ENCODE assay signal across 10 cellular contexts in the genomic region with DNA sequence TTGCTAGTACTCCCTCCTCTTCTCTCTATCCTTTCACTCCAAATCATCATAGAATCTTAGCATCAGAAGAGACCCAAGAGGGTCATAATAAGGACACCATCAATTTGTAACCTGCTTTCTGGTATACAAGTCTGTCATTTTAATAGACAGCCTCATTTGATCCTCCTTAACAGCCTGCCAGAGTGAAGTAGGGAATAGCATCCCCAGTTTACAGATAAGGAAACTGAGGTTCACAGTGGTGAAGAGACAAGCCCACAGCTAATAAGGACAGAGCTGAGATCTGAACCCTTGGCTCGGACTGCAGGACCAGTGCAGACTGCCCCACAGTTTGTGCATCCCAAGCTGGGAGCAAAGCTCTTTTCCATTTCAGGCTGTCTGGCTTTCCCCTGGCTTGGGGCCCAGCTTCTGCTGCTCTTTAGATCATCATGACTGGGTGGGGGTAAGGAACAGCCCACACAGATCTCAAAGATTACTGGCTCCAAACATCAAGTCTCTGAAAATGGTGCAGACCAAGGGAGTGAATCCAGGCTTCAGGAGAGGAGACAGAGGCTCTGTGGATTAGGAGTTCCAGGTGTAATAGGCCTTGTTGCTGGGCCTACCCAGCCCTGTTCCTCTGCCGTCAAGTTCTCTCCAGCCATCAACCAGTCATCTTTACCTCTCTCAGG. TPM values are rescaled to one million over a fixed set of nuclear protein-coding genes. Genes with fewer than 3 reads are reported as not detected.
DNase-seq lines count a peak whose midpoint lies in the region; ATAC-seq and TF ChIP-seq lines count a peak whose summit lies in the region.
"Had no signal": no experiment of that assay in that cellular context is flagged by ENCODE, and none has a peak within 500 bp of the region (broad histone marks: within the 10 kb centered on the region; RNA-seq: fewer than 3 reads in every experiment).

No MANE protein-coding gene starts in this region.

- TF ChIP-seq CTCF in choroid plexus epithelial cell (conservative IDR thresholded peaks at IDR 0.05; ENCODE audit: low read depth, low read length) = no peak
- TF ChIP-seq CTCF in left lung (IDR thresholded peaks at IDR 0.05) = no peak
- TF ChIP-seq CTCF in transverse colon (IDR thresholded peaks at IDR 0.05) = no peak
- TF ChIP-seq CTCF in chondrocyte (IDR thresholded peaks at IDR 0.05) = no peak

- intact Hi-C loops in left lung (cut with DNase I) (no loop called here), transverse colon (cut with DNase I; ENCODE audit: low total_unique reads) (no loop called here)

- peak; percentile 5 for DNase-seq in NCI-H2196 (lab: John Stamatoyannopoulos, UW; ENCODE audit: unreplicated experiment)
- DNase-seq in NCI-H2196 treated with DMSO at 0.1 percent for 48 hours (lab: John Stamatoyannopoulos, UW; ENCODE audit: unreplicated experiment) = no peak
- DNase-seq in choroid plexus epithelial cell (ENCODE audit: low read depth) = peak; percentile 70
- peak in 1 of 2 donors; percentile 58 for DNase-seq in left lung
- DNase-seq in transverse colon = peak; percentile 43
- DNase-seq in Kasumi-1 (lab: John Stamatoyannopoulos, UW) = no peak
- no peak for DNase-seq in chondrocyte (ENCODE audit: low spot score)
- DNase-seq: glutamatergic neuron had no signal

- H3K27me3 ChIP-seq in left lung (no peaks in the 10 kb centered on the region), transverse colon (no peaks in the 10 kb centered on the region)

- no peak overlapping the region for H3K4me3 Mint-ChIP-seq in chondrocyte (ENCODE audit: unreplicated experiment)
- H3K4me3 Mint-ChIP-seq: stimulated activated effector memory CD8-positive, alpha-beta T cell treated with anti-CD3 and anti-CD28 coated beads, Interleukin-12 subunit alpha, Interleukin-12 subunit beta, amount 100 ng/mL, for 72 hours had no signal

- H3K27me3 Mint-ChIP-seq in chondrocyte (ENCODE audit: low read depth) = no peaks in the 10 kb centered on the region

- no peak for TF ChIP-seq EP300 in transverse colon (IDR thresholded peaks at IDR 0.05; ENCODE audit: low read depth)

- H3K4me1 ChIP-seq in left lung (peaks cover 0 to 10% of the 10 kb centered on the region in 2 donors), transverse colon (peaks cover 0 to 25% (median 13%) of the 10 kb centered on the region in 4 donors)

- H3K9me3 Mint-ChIP-seq in chondrocyte (ENCODE audit: low read depth) = no peaks in the 10 kb centered on the region
- H3K9me3 Mint-ChIP-seq: stimulated activated effector memory CD8-positive, alpha-beta T cell treated with anti-CD3 and anti-CD28 coated beads, Interleukin-12 subunit alpha, Interleukin-12 subunit beta, amount 100 ng/mL, for 72 hours had no signal

- H3K36me3 Mint-ChIP-seq in chondrocyte (ENCODE audit: low read depth) = no peaks in the 10 kb centered on the region
- H3K36me3 Mint-ChIP-seq: stimulated activated effector memory CD8-positive, alpha-beta T cell treated with anti-CD3 and anti-CD28 coated beads, Interleukin-12 subunit alpha, Interleukin-12 subunit beta, amount 100 ng/mL, for 72 hours had no signal

- peaks cover 12% of the 10 kb centered on the region for H3K4me1 Mint-ChIP-seq in chondrocyte (ENCODE audit: low read depth)

- WGBS in transverse colon (ENCODE audit: low coverage in 1 of 2), 2 donors = 76 to 100% methylated on average over 1 to 2 of the region's 2 CpGs

- in situ Hi-C loops in transverse colon (cut with MboI; ENCODE audit: low pct_ligation_motif_present in 1 of 4, low pct_unique_long_range_greater_than_20kb in 1 of 4, low sequenced_read_pairs in 3 of 4) = loop anchor here in 3 of 4 donors (10.0 to 25.0 kb wide), 2 partner anchors 102 to 104 kb away; no protein-coding TSS in a partner anchor

- TF ChIP-seq POLR2A in transverse colon (IDR thresholded peaks at IDR 0.05) = no peak

- ATAC-seq in left lung = peak; percentile 64
- no peak for ATAC-seq in GM21723 (IDR thresholded peaks at IDR 0.05; ENCODE audit: unreplicated experiment)

- H3K27ac ChIP-seq in left lung = peak overlapping the region in 1 of 2 donors; percentile 70
- peak overlapping the region; percentile 63 to 85 (median 74) for H3K27ac ChIP-seq in transverse colon

- no peaks in the 10 kb centered on the region for H3K36me3 ChIP-seq in left lung
- no peaks in the 10 kb centered on the region for H3K36me3 ChIP-seq in transverse colon

- H3K4me3 ChIP-seq in choroid plexus epithelial cell (ENCODE audit: low read depth, low read length) = no peak overlapping the region
- H3K4me3 ChIP-seq in left lung = no peak overlapping the region
- H3K4me3 ChIP-seq in transverse colon = no peak overlapping the region

- no peak overlapping the region for H3K27ac Mint-ChIP-seq in chondrocyte (ENCODE audit: unreplicated experiment)
- H3K27ac Mint-ChIP-seq: stimulated activated effector memory CD8-positive, alpha-beta T cell treated with anti-CD3 and anti-CD28 coated beads, Interleukin-12 subunit alpha, Interleukin-12 subunit beta, amount 100 ng/mL, for 72 hours had no signal

- H3K9me3 ChIP-seq in left lung = no peaks in the 10 kb centered on the region
- H3K9me3 ChIP-seq in transverse colon = no peaks in the 10 kb centered on the region

RNA-seq across cellular contexts. Expression of gene IGFBP4, which starts 10.3 kb away (rescaled TPM):
- total RNA-seq in left lung (100 to 1,000 TPM; 333 to 407 TPM), transverse colon (100 to 1,000 TPM in 3 of 4 donors, 10 to 100 TPM in 1; 98.4 to 302 (median 166) TPM), chondrocyte (351 to 496 TPM (median 486 TPM) in 3 replicates)

RNA-seq across cellular contexts. Expression of gene TOP2A, which starts 15.3 kb away (rescaled TPM):
- total RNA-seq in left lung = 10 to 100 TPM; 18.1 to 40.0 TPM
- total RNA-seq in transverse colon = 10 to 100 TPM in 1 of 4 donors, 1 to 10 TPM in 2, under 1 TPM in 1; 0.37 to 25.5 (median 7.5) TPM
- total RNA-seq in chondrocyte = 24.6 to 28.2 TPM (median 27.8 TPM) in 3 replicates

Comparison
In these comparisons a context has a peak if more than half of its experiments do, and no peak if none do; other contexts are left out.
1. DNase-seq: peak in NCI-H2196 (single experiment), choroid plexus epithelial cell (single experiment) and transverse colon (single experiment); none in NCI-H2196 treated with DMSO at 0.1 percent for 48 hours (single experiment), Kasumi-1 (0 of 2) and chondrocyte (single experiment).